ENCODE assay signal across 10 cellular contexts in the genomic region with DNA sequence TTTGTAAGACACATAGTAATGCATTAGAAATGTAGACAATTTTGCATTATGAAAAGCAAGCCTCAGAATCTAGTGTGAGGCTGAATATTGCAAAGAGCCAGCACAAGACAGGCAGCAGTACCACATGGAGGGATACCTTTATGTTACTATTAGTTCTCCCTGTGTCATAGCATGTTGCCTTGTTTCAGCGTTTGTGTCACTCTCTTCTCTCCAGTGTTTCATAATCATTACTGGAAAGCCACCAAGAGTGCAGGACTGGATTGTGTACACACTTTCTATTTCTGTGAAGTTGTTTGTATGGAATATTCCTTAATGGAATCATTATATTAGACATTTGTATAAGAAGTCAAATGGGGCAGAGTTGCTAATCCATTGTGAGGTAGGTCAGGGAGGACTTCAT. TPM values are rescaled to one million over a fixed set of nuclear protein-coding genes. Genes with fewer than 3 reads are reported as not detected.
DNase-seq lines count a peak whose midpoint lies in the region; ATAC-seq, FAIRE-seq and TF ChIP-seq lines count a peak whose summit lies in the region.
"Had no signal": no experiment of that assay in that cellular context is flagged by ENCODE, and none has a peak within 500 bp of the region (broad histone marks: within the 10 kb centered on the region; RNA-seq: fewer than 3 reads in every experiment).

No MANE protein-coding gene starts in this region.

- BruUV-seq in HepG2 (replicated peaks; lab: Mats Ljungman, UMichigan), result no TSS peak

- H2AFZ ChIP-seq in HepG2 (ENCODE audit: low read length), result no peak overlapping the region

- peak overlapping the region; percentile 51 for H3K27ac ChIP-seq in colonic mucosa
- no peak overlapping the region for H3K27ac ChIP-seq in HepG2 (ENCODE audit: extremely low read length, insufficient read depth, low read length)
- peak overlapping the region; percentile 38 for H3K27ac ChIP-seq in stomach smooth muscle (ENCODE audit: low read length)
- H3K27ac ChIP-seq: HL-60 had no signal

- TF ChIP-seq EP300 in HepG2 (IDR thresholded peaks at IDR 0.05; ENCODE audit: low read depth in 2 of 2, low read length in 2 of 2) (no peak; a peak in 1 of 4 replicates), HepG2 (CRISPR knock-in tag; IDR thresholded peaks at IDR 0.05; ENCODE audit: borderline replicate concordance) (no peak)

- H3K9me3 ChIP-seq in colonic mucosa (no peaks in the 10 kb centered on the region), HepG2 (ENCODE audit: low read length) (no peaks in the 10 kb centered on the region), stomach smooth muscle (ENCODE audit: control insufficient read depth in 2 of 2, low read length in 2 of 2) (no peaks in the 10 kb centered on the region)

- no peak for FAIRE-seq in HepG2 (lab: Jason Lieb, UNC)

- H3K4me1 Mint-ChIP-seq in activated naive CD4-positive, alpha-beta T cell treated with anti-CD3 and anti-CD28 coated beads, Interleukin-2, amount 10 ng/mL, durations not matched to agents 7 days and 5 days, result peaks cover 36% of the 10 kb centered on the region

- H3K27me3 ChIP-seq in colonic mucosa (no peaks in the 10 kb centered on the region), HepG2 (ENCODE audit: control insufficient read depth in 1 of 2, insufficient read depth in 2 of 2, low read length in 2 of 2) (no peaks in the 10 kb centered on the region), stomach smooth muscle (ENCODE audit: control insufficient read depth in 1 of 2, insufficient read depth in 2 of 2, low read length in 2 of 2) (no peaks in the 10 kb centered on the region)

- no peak overlapping the region for H3K27ac Mint-ChIP-seq in activated naive CD4-positive, alpha-beta T cell treated with anti-CD3 and anti-CD28 coated beads, Interleukin-2, amount 10 ng/mL, durations not matched to agents 7 days and 5 days

- no peaks in the 10 kb centered on the region for H3K9me3 Mint-ChIP-seq in activated naive CD4-positive, alpha-beta T cell treated with anti-CD3 and anti-CD28 coated beads, Interleukin-2, amount 10 ng/mL, durations not matched to agents 7 days and 5 days

- ATAC-seq in HepG2 (peak; percentile 76), GM19467 (IDR thresholded peaks at IDR 0.05; ENCODE audit: unreplicated experiment) (no peak), GM21381 (IDR thresholded peaks at IDR 0.05; ENCODE audit: unreplicated experiment) (no peak)

- in situ Hi-C loops in HepG2 (cut with HindIII; ENCODE audit: extremely low pct_ligation_motif_present, low pct_unique_long_range_greater_than_20kb), result no loop called here

- 5% methylated on average over 1 of the region's 1 CpG for WGBS in HepG2 (ENCODE audit: low lambda C conversion rate)

- H3K4me1 ChIP-seq in colonic mucosa, result peaks cover 13% of the 10 kb centered on the region
- peaks cover 65% of the 10 kb centered on the region for H3K4me1 ChIP-seq in HepG2 (ENCODE audit: insufficient read depth, low read length)
- H3K4me1 ChIP-seq in stomach smooth muscle (ENCODE audit: control insufficient read depth, insufficient read depth, low read length), result peaks cover 21% of the 10 kb centered on the region

- no peak overlapping the region for H3K4me3 ChIP-seq in colonic mucosa
- H3K4me3 ChIP-seq in HepG2 (replicated peaks in 1 of 3; ENCODE audit: insufficient read depth in 1 of 3, low read depth in 2 of 3, low read length in 3 of 3), result no peak overlapping the region
- H3K4me3 ChIP-seq in stomach smooth muscle (ENCODE audit: low read length in 2 of 2), result peak overlapping the region; percentile 2 to 44

- intact Hi-C loops in colonic mucosa (cut with DNase I) (loop anchor here (10.0 kb wide), 1 partner anchor 248 kb away; no protein-coding TSS in a partner anchor), HepG2 (cut with micrococcal nuclease; ENCODE audit: unreplicated experiment) (loop anchor here (10.0 kb wide), 1 partner anchor 228 kb away; no protein-coding TSS in a partner anchor)

- POLR2A ChIA-PET in HepG2 (lab: Yijun Ruan, JAX), result interaction anchor here (2.6 kb wide), 1 partner anchor 9 kb away, joined by 15 read pairs; a partner anchor contains a TSS

- H3K27me3 Mint-ChIP-seq in activated naive CD4-positive, alpha-beta T cell treated with anti-CD3 and anti-CD28 coated beads, Interleukin-2, amount 10 ng/mL, durations not matched to agents 7 days and 5 days, result no peaks in the 10 kb centered on the region

- no peak overlapping the region for H3K4me3 Mint-ChIP-seq in activated naive CD4-positive, alpha-beta T cell treated with anti-CD3 and anti-CD28 coated beads, Interleukin-2, amount 10 ng/mL, durations not matched to agents 7 days and 5 days

- H3K9ac ChIP-seq in colonic mucosa (ENCODE audit: low read depth in 2 of 2, low read length in 2 of 2) (no peak overlapping the region), HepG2 (ENCODE audit: insufficient read depth, low read depth, low read length) (no peak overlapping the region), stomach smooth muscle (ENCODE audit: low read length in 2 of 2) (no peak overlapping the region)

- TF ChIP-seq CTCF in colonic mucosa (IDR thresholded peaks at IDR 0.05) (no peak), HepG2 (CRISPR knock-in tag; IDR thresholded peaks at IDR 0.05) (no peak)

- peaks cover 73% of the 10 kb centered on the region for H4K20me1 ChIP-seq in HepG2 (ENCODE audit: insufficient read depth, low read length)

- DNase-seq in H4 (ENCODE audit: low spot score) (peak; percentile 71), colonic mucosa (no peak), HepG2 (ENCODE audit: low spot score) (peak; percentile 49), globus pallidus (ENCODE audit: low spot score) (no peak)
- no peak for DNase-seq in activated naive CD4-positive, alpha-beta T cell treated with anti-CD3 and anti-CD28 coated beads, Interleukin-2, amount 10 ng/mL, durations not matched to agents 7 days and 5 days
- DNase-seq: NCI-H446 had no signal

- TF ChIP-seq RAD21 in HepG2 (CRISPR knock-in tag; IDR thresholded peaks at IDR 0.05), result no peak

- peaks cover 15% of the 10 kb centered on the region for H3K36me3 Mint-ChIP-seq in activated naive CD4-positive, alpha-beta T cell treated with anti-CD3 and anti-CD28 coated beads, Interleukin-2, amount 10 ng/mL, durations not matched to agents 7 days and 5 days

- no peaks in the 10 kb centered on the region for H3K36me3 ChIP-seq in colonic mucosa
- peaks cover 4 to 10% of the 10 kb centered on the region in 2 experiments; a peak in 3 of 5 replicates for H3K36me3 ChIP-seq in HepG2 (replicated peaks in 1 of 2; ENCODE audit: control insufficient read depth in 1 of 2, insufficient read depth in 2 of 2, low read length in 2 of 2)
- H3K36me3 ChIP-seq in stomach smooth muscle (ENCODE audit: control insufficient read depth in 2 of 2, insufficient read depth in 2 of 2, low read length in 2 of 2), result peaks cover 4 to 6% of the 10 kb centered on the region in 2 donors

- H3K79me2 ChIP-seq in HepG2 (ENCODE audit: insufficient read depth, low read length), result peaks cover 94% of the 10 kb centered on the region

- no peak for TF ChIP-seq POLR2A in HepG2 (IDR thresholded peaks at IDR 0.05; ENCODE audit: insufficient read depth in 1 of 2, low read depth in 2 of 2, low read length in 2 of 2)

- CTCF ChIA-PET in HepG2 (lab: Yijun Ruan, JAX; ENCODE audit: low intra/inter-chr PET ratio, low total read pairs), result no interaction called here
- CTCF ChIA-PET in activated naive CD4-positive, alpha-beta T cell treated with anti-CD3 and anti-CD28 coated beads, Interleukin-2, amount 10 ng/mL, durations not matched to agents 7 days and 5 days (lab: Charles Lee), result interaction anchor here (0.7 to 1.9 kb wide), 5 partner anchors 11 to 327 kb away, joined by 3 to 7 read pairs (median 3); no protein-coding TSS in a partner anchor

- peak overlapping the region; percentile 21; the same call in 1 of the 2 replicates for H3K4me2 ChIP-seq in HepG2 (ENCODE audit: low read depth, low read length)

TF ChIP-seq in HepG2, 621 proteins besides CTCF, POLR2A, EP300 and RAD21 (continues in another document):
- TF ChIP-seq CBX2 (IDR thresholded peaks at IDR 0.05; ENCODE audit: low read depth, low read length) (no peak), CBX2 (CRISPR knock-in tag; IDR thresholded peaks at IDR 0.05; ENCODE audit: low read depth) (no peak), ZKSCAN5 (CRISPR knock-in tag; IDR thresholded peaks at IDR 0.05) (no peak), ZNF615 (CRISPR knock-in tag; IDR thresholded peaks at IDR 0.05; ENCODE audit: borderline replicate concordance) (no peak), ZKSCAN8 (CRISPR knock-in tag; IDR thresholded peaks at IDR 0.05; ENCODE audit: borderline replicate concordance) (no peak; the same call in 1 of the 2 replicates), NFYC (CRISPR knock-in tag; IDR thresholded peaks at IDR 0.05) (no peak)

RNA-seq across cellular contexts. Expression of a gene that starts 8.6 kb away (rescaled TPM):
- 234 and 274 TPM in 2 replicates for total RNA-seq in H4 (2014; rRNA removed; shearing (Covaris generic))
- total RNA-seq in colonic mucosa (10 to 100 TPM; 30.3 to 48.9 TPM), HepG2 (2016; rRNA removed; fragmentation: Illumina TruSeq; extraction: Trizol) (31.3 and 34.1 TPM in 2 replicates)
- total RNA-seq in HepG2 (2016; cell fraction: cytosol; rRNA removed; fragmentation: Illumina TruSeq; extraction: Trizol; ENCODE audit: low read depth), result 1.7 and 3.1 TPM in 2 replicates
- 30.9 and 33.5 TPM in 2 replicates for total RNA-seq in HepG2 (2016; cell fraction: insoluble cytoplasmic fraction; rRNA removed; fragmentation: Illumina TruSeq; extraction: Trizol)
- 6.5 and 7.0 TPM in 2 replicates for total RNA-seq in HepG2 (2016; cell fraction: membrane; rRNA removed; fragmentation: Illumina TruSeq; extraction: Trizol)
- 32.0 and 45.9 TPM in 2 replicates for total RNA-seq in HepG2 (2016; cell fraction: nucleus; rRNA removed; fragmentation: Illumina TruSeq; extraction: Trizol)
- 9.0 and 10.0 TPM in 2 replicates for polyA plus RNA-seq in HepG2 (2011; rRNA removed)
- polyA plus RNA-seq in HepG2 (2011; cell fraction: cytosol; rRNA removed), result 3.4 and 7.6 TPM in 2 replicates
- polyA plus RNA-seq in HepG2 (2011; cell fraction: nucleus; rRNA removed), result 17.2 and 19.0 TPM in 2 replicates
- 19.9 and 20.0 TPM in 2 replicates for polyA plus RNA-seq in HepG2 (2012)
- polyA plus RNA-seq in HepG2 (2016; cell fraction: cytosol; fragmentation: Illumina TruSeq; extraction: Trizol; ENCODE audit: low read depth), result 0.34 and 0.38 TPM in 2 replicates
- 12.0 and 12.5 TPM in 2 replicates for polyA plus RNA-seq in HepG2 (2016; cell fraction: insoluble cytoplasmic fraction; fragmentation: Illumina TruSeq; extraction: Trizol; ENCODE audit: low read depth)
- polyA plus RNA-seq in HepG2 (2016; cell fraction: membrane; fragmentation: Illumina TruSeq; extraction: Trizol; ENCODE audit: low read depth), result 1.6 and 1.8 TPM in 2 replicates
- polyA plus RNA-seq in HepG2 (2016; cell fraction: nucleus; fragmentation: Illumina TruSeq; extraction: Trizol; ENCODE audit: insufficient read depth, low read depth), result 19.2 and 22.4 TPM in 2 replicates
- 8.4 and 12.3 TPM in 2 replicates for polyA minus RNA-seq in HepG2 (2011; rRNA and poly(A)+ RNA removed; ENCODE audit: low replicate concordance)
- polyA minus RNA-seq in HepG2 (2011; cell fraction: cytosol; rRNA and poly(A)+ RNA removed), result 26.4 and 26.5 TPM in 2 replicates
- polyA minus RNA-seq in HepG2 (2011; cell fraction: nucleus; rRNA and poly(A)+ RNA removed), result 147 and 166 TPM in 2 replicates

Comparison
In these comparisons a context has a peak if more than half of its experiments do, and no peak if none do; other contexts are left out.
1. DNase-seq: peak in H4 (single experiment) and HepG2 (single experiment); none in colonic mucosa (single experiment), globus pallidus (single experiment) and activated naive CD4-positive, alpha-beta T cell treated with anti-CD3 and anti-CD28 coated beads, Interleukin-2, amount 10 ng/mL, durations not matched to agents 7 days and 5 days (single experiment).
2. H3K4me3 ChIP-seq: peak in stomach smooth muscle (2 of 2); none in colonic mucosa (single experiment) and HepG2 (0 of 3).